8 cellular contexts compared by ENCODE assay signal in genomic region chr2:171158790-171159325, GRCh38. TPM values are rescaled to one million over a fixed set of nuclear protein-coding genes. Genes with fewer than 3 reads are reported as not detected.
A peak's percentile ranks its signal among the peaks of the same experiment; 100 is the strongest.
DNase-seq lines count a peak whose midpoint lies in the region; ATAC-seq, FAIRE-seq and TF ChIP-seq lines count a peak whose summit lies in the region.

No MANE protein-coding gene starts in this region.

- H3K27me3 ChIP-seq in BLaER1 (no peaks in the 10 kb centered on the region), keratinocyte (ENCODE audit: control insufficient read depth, extremely low read depth, insufficient read depth, low read length) (no peaks in the 10 kb centered on the region)

- H3K36me3 ChIP-seq in BLaER1: no peaks in the 10 kb centered on the region
- no peaks in the 10 kb centered on the region for H3K36me3 ChIP-seq in keratinocyte (ENCODE audit: control insufficient read depth in 2 of 2, extremely low read depth in 1 of 2, insufficient read depth in 2 of 2, low read length in 2 of 2)

- H3K9me3 ChIP-seq in BLaER1: no peaks in the 10 kb centered on the region
- H3K9me3 ChIP-seq in keratinocyte (ENCODE audit: control insufficient read depth, low read depth, low read length): no peaks in the 10 kb centered on the region

- POLR2A ChIA-PET in activated CD8-positive, alpha-beta T cell treated with anti-CD3 and anti-CD28 coated beads for 36 hours (lab: Charles Lee): interaction anchor here (0.6 to 2.2 kb wide), 12 partner anchors 8 to 274 kb away, joined by 3 to 5 read pairs (median 3); no protein-coding TSS in a partner anchor

- H3K27ac ChIP-seq in BLaER1 (peak overlapping the region; percentile 95), keratinocyte (ENCODE audit: control insufficient read depth, insufficient read depth, low read length) (peak overlapping the region; percentile 85)

- no peaks in the 10 kb centered on the region for H3K9me3 Mint-ChIP-seq in activated CD8-positive, alpha-beta T cell treated with anti-CD3 and anti-CD28 coated beads for 36 hours

- FAIRE-seq in keratinocyte (lab: Jason Lieb, UNC): peak; percentile 69

- peak overlapping the region; percentile 85 for H3K4me3 ChIP-seq in BLaER1
- peak overlapping the region; percentile 79 to 91 (median 87) for H3K4me3 ChIP-seq in keratinocyte (ENCODE audit: control insufficient read depth in 2 of 3, extremely low read depth in 1 of 3, insufficient read depth in 2 of 3, low read depth in 1 of 3, low read length in 3 of 3)

- no peaks in the 10 kb centered on the region for H3K27me3 Mint-ChIP-seq in activated CD8-positive, alpha-beta T cell treated with anti-CD3 and anti-CD28 coated beads for 36 hours

- H2AFZ ChIP-seq in keratinocyte (ENCODE audit: control insufficient read depth, low read length): no peak overlapping the region

- CTCF ChIA-PET in activated CD8-positive, alpha-beta T cell treated with anti-CD3 and anti-CD28 coated beads for 36 hours (lab: Charles Lee): interaction anchor here (0.7 to 3.1 kb wide), 11 partner anchors 12 to 257 kb away, joined by 3 to 19 read pairs (median 4); no protein-coding TSS in a partner anchor

- H3K4me1 Mint-ChIP-seq in activated CD8-positive, alpha-beta T cell treated with anti-CD3 and anti-CD28 coated beads for 36 hours (ENCODE audit: low read depth): peaks cover 59% of the 10 kb centered on the region

- H3K4me3 Mint-ChIP-seq in activated CD8-positive, alpha-beta T cell treated with anti-CD3 and anti-CD28 coated beads for 36 hours: peak overlapping the region; percentile 91

- peaks cover 57% of the 10 kb centered on the region for H4K20me1 ChIP-seq in BLaER1
- no peaks in the 10 kb centered on the region for H4K20me1 ChIP-seq in keratinocyte (ENCODE audit: control insufficient read depth, extremely low read depth, insufficient read depth, low read length)

- H3K36me3 Mint-ChIP-seq in activated CD8-positive, alpha-beta T cell treated with anti-CD3 and anti-CD28 coated beads for 36 hours (ENCODE audit: low read depth): peaks cover 1% of the 10 kb centered on the region

- peak overlapping the region; percentile 96 for H3K27ac Mint-ChIP-seq in activated CD8-positive, alpha-beta T cell treated with anti-CD3 and anti-CD28 coated beads for 36 hours

- peak overlapping the region; percentile 93 for H3K9ac ChIP-seq in BLaER1
- H3K9ac ChIP-seq in keratinocyte (ENCODE audit: control insufficient read depth, extremely low read depth, insufficient read depth, low read length): peak overlapping the region; percentile 87

- TF ChIP-seq CTCF in activated CD8-positive, alpha-beta T cell treated with anti-CD3 and anti-CD28 coated beads for 36 hours (IDR thresholded peaks at IDR 0.05): no peak
- no peak for TF ChIP-seq CTCF in keratinocyte (optimal IDR thresholded peaks at IDR 0.05 in 1 of 3, IDR thresholded peaks at IDR 0.05 in 1 of 3, conservative IDR thresholded peaks at IDR 0.05 in 1 of 3; ENCODE audit: extremely low read depth in 1 of 3, insufficient read depth in 2 of 3, low read length in 3 of 3)

- H3K79me2 ChIP-seq in keratinocyte (ENCODE audit: control insufficient read depth, insufficient read depth, low read length): peaks cover 64% of the 10 kb centered on the region

- H3K4me1 ChIP-seq in BLaER1: peaks cover 53% of the 10 kb centered on the region
- H3K4me1 ChIP-seq in keratinocyte (ENCODE audit: control insufficient read depth, extremely low read depth, insufficient read depth, low read length): peaks cover 11% of the 10 kb centered on the region

- no peak for ATAC-seq in activated CD8-positive, alpha-beta T cell treated with anti-CD3 and anti-CD28 coated beads for 36 hours
- ATAC-seq in GM18870 (IDR thresholded peaks at IDR 0.05; ENCODE audit: unreplicated experiment) (no peak), HG03095 (IDR thresholded peaks at IDR 0.05; ENCODE audit: unreplicated experiment) (no peak)

- H3K9me1 ChIP-seq in keratinocyte (ENCODE audit: control insufficient read depth, extremely low read depth, insufficient read depth, low read length): no peaks in the 10 kb centered on the region

- peak overlapping the region; percentile 84 for H3K4me2 ChIP-seq in BLaER1
- H3K4me2 ChIP-seq in keratinocyte (ENCODE audit: control insufficient read depth, extremely low read depth, insufficient read depth, low read depth, low read length): peak overlapping the region; percentile 98

- peak; percentile 68 for DNase-seq in HT-29 (ENCODE audit: low spot score)
- DNase-seq in activated CD8-positive, alpha-beta T cell treated with anti-CD3 and anti-CD28 coated beads for 36 hours: no peak
- no peak for DNase-seq in keratinocyte (ENCODE audit: low read depth, low spot score)
- DNase-seq in superior temporal gyrus (ENCODE audit: extremely low spot score): peak; percentile 80
- DNase-seq in activated CD8-positive, alpha-beta memory T cell treated with anti-CD3 and anti-CD28 coated beads, Interleukin-2, amount 50 U/mL, for 4 hours: no peak

- dilution Hi-C loops in keratinocyte (cut with MboI; ENCODE audit: extremely low pct_ligation_motif_present, low sequenced_read_pairs): no loop called here

- intact Hi-C loops in activated CD8-positive, alpha-beta T cell treated with anti-CD3 and anti-CD28 coated beads for 36 hours (cut with micrococcal nuclease): loop anchor here (2.0 to 5.0 kb wide), 3 partner anchors 186 to 273 kb away; partner anchors contain the start of genes DCAF17 and METTL8

RNA-seq across cellular contexts. Expression of gene TLK1, which starts 1.8 kb away (rescaled TPM):
- total RNA-seq in HT-29 (2014; rRNA removed; shearing (Covaris generic)): 8.3 and 10.3 TPM in 2 replicates
- total RNA-seq in activated CD8-positive, alpha-beta T cell treated with anti-CD3 and anti-CD28 coated beads for 36 hours: 10 to 100 TPM; 53.9 to 56.0 TPM
- polyA plus RNA-seq in keratinocyte: 9.1 to 14.7 TPM (median 11.9 TPM) in 3 replicates
- polyA plus RNA-seq in keratinocyte (2011; ENCODE audit: low read depth): 87.8 TPM
- polyA plus RNA-seq in keratinocyte (2011; cell fraction: cytosol; rRNA removed): 9.8 and 18.7 TPM in 2 replicates
- polyA plus RNA-seq in keratinocyte (2011; cell fraction: nucleus; rRNA removed): 13.7 and 18.4 TPM in 2 replicates
- polyA plus RNA-seq in keratinocyte (2012; ENCODE audit: low replicate concordance): 14.8 and 18.3 TPM in 2 replicates
- polyA minus RNA-seq in keratinocyte: 5.1 to 27.4 TPM (median 7.3 TPM) in 3 replicates
- polyA minus RNA-seq in keratinocyte (2011; cell fraction: cytosol; rRNA and poly(A)+ RNA removed): 16.1 TPM
- polyA minus RNA-seq in keratinocyte (2011; cell fraction: nucleus; rRNA and poly(A)+ RNA removed): 13.7 and 35.8 TPM in 2 replicates

Comparison
In these comparisons a context has a peak if more than half of its experiments do, and no peak if none do; other contexts are left out.
1. DNase-seq: peak in HT-29 (single experiment) and superior temporal gyrus (single experiment); none in activated CD8-positive, alpha-beta T cell treated with anti-CD3 and anti-CD28 coated beads for 36 hours (single experiment), keratinocyte (single experiment) and activated CD8-positive, alpha-beta memory T cell treated with anti-CD3 and anti-CD28 coated beads, Interleukin-2, amount 50 U/mL, for 4 hours (single experiment).